8 cellular contexts compared by ENCODE assay signal in the genomic region with DNA sequence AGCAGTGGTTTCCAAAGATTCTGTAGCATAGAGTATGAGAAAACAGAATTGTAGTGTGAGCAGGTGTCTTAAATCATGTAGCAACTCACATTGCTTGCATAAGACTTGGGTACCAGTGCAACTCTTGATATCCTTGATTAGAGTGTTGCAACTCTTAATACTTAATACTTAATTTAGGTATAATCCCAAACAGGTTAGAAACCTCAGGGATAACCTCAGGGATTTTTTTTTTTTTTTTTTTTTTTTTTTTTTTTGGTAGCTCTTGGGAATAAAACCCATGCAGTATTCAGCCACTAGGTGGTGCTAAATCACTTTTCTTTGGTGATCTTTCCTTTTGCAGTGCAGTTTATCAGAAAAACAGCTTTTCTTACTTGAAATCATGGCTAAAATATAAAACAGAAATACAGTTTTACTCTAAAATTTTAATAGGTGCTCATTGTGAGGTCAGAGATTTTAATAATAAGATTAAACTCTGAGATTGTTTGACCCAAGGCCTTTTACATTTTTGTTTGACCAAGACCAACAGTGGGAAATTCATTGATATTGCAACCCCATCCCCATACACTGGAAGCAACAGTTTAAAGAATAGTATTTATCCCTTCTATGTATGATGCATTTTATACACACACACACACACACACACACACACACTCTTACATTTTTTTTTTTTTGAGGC. TPM values are rescaled to one million over a fixed set of nuclear protein-coding genes. Genes with fewer than 3 reads are reported as not detected.
DNase-seq lines count a peak whose midpoint lies in the region; ATAC-seq and TF ChIP-seq lines count a peak whose summit lies in the region.

No MANE protein-coding gene starts in this region.

- peaks cover 53% of the 10 kb centered on the region for H3K36me3 Mint-ChIP-seq in activated naive CD4-positive, alpha-beta T cell treated with anti-CD3 and anti-CD28 coated beads, Interleukin-2, amount 10 ng/mL, durations not matched to agents 7 days and 5 days

- peak; percentile 81 for TF ChIP-seq CTCF in RWPE1 (conservative IDR thresholded peaks at IDR 0.05; ENCODE audit: low read depth)

- no peak overlapping the region for H3K4me3 ChIP-seq in Karpas-422 (ENCODE audit: low read length)

- H4K20me1 ChIP-seq in Karpas-422 (ENCODE audit: insufficient read depth, low read depth, low read length): no peaks in the 10 kb centered on the region

- H3K27ac ChIP-seq in Karpas-422 (ENCODE audit: low read length) (no peak overlapping the region), RWPE1 (no peak overlapping the region)

- H3K9me2 ChIP-seq in Karpas-422 (replicated peaks; ENCODE audit: insufficient read depth, low read length): no peaks in the 10 kb centered on the region

- H3K9ac ChIP-seq in Karpas-422 (ENCODE audit: low read length): no peak overlapping the region

- no peak overlapping the region for H3K4me2 ChIP-seq in Karpas-422 (ENCODE audit: low read depth, low read length, poor library complexity, severe bottlenecking)

- no peak for ATAC-seq in GM21515 (IDR thresholded peaks at IDR 0.05; ENCODE audit: unreplicated experiment)

- peaks cover 4% of the 10 kb centered on the region; the same call in 1 of the 2 replicates for H3K36me3 ChIP-seq in Karpas-422 (ENCODE audit: insufficient read depth, low read length)

- H3K27ac Mint-ChIP-seq in activated naive CD4-positive, alpha-beta T cell treated with anti-CD3 and anti-CD28 coated beads, Interleukin-2, amount 10 ng/mL, durations not matched to agents 7 days and 5 days: no peak overlapping the region

- H3K27me3 Mint-ChIP-seq in activated naive CD4-positive, alpha-beta T cell treated with anti-CD3 and anti-CD28 coated beads, Interleukin-2, amount 10 ng/mL, durations not matched to agents 7 days and 5 days: no peaks in the 10 kb centered on the region

- H2AFZ ChIP-seq in Karpas-422 (ENCODE audit: low read length): no peak overlapping the region

- no peaks in the 10 kb centered on the region for H3K79me2 ChIP-seq in Karpas-422 (ENCODE audit: low read length)

- H3K9me3 Mint-ChIP-seq in activated naive CD4-positive, alpha-beta T cell treated with anti-CD3 and anti-CD28 coated beads, Interleukin-2, amount 10 ng/mL, durations not matched to agents 7 days and 5 days: no peaks in the 10 kb centered on the region

- intact Hi-C loops in posterior vena cava (cut with DNase I): loop anchor here in 1 of 2 donors (10.0 kb wide), 1 partner anchor 412 kb away; no protein-coding TSS in a partner anchor

- H3K27me3 ChIP-seq in Karpas-422 (ENCODE audit: low read length): no peaks in the 10 kb centered on the region

- H3K9me3 ChIP-seq in Karpas-422 (ENCODE audit: low read length): no peaks in the 10 kb centered on the region

- CTCF ChIA-PET in activated naive CD4-positive, alpha-beta T cell treated with anti-CD3 and anti-CD28 coated beads, Interleukin-2, amount 10 ng/mL, durations not matched to agents 7 days and 5 days (lab: Charles Lee): interaction anchor here (0.6 to 4.9 kb wide), 32 partner anchors 9 to 425 kb away, joined by 3 to 66 read pairs (median 4); partner anchors contain the start of gene LIX1
- CTCF ChIA-PET in RWPE1 (lab: Yijun Ruan, JAX): interaction anchor here (0.6 to 1.6 kb wide), 16 partner anchors 10 to 757 kb away, joined by 3 to 8 read pairs (median 3); no protein-coding TSS in a partner anchor

- DNase-seq in activated naive CD4-positive, alpha-beta T cell treated with anti-CD3 and anti-CD28 coated beads, Interleukin-2, amount 10 ng/mL, durations not matched to agents 7 days and 5 days: peak; percentile 41
- DNase-seq in activated naive CD4-positive, alpha-beta T cell treated with anti-CD3 and anti-CD28 coated beads, Interleukin-2, amount 50 U/mL, for 16 hours: no peak
- DNase-seq in Karpas-422 (peak; percentile 90), RWPE1 (ENCODE audit: low spot score) (peak; percentile 66), dermis blood vessel endothelial cell (peak; percentile 85), midbrain (lab: John Stamatoyannopoulos, UW) (peak; percentile 70), posterior vena cava (ENCODE audit: low spot score) (no peak)

- no peak overlapping the region for H3K4me3 Mint-ChIP-seq in activated naive CD4-positive, alpha-beta T cell treated with anti-CD3 and anti-CD28 coated beads, Interleukin-2, amount 10 ng/mL, durations not matched to agents 7 days and 5 days

- no peaks in the 10 kb centered on the region for H3K4me1 ChIP-seq in Karpas-422 (ENCODE audit: low read length)

- POLR2A ChIA-PET in RWPE1 (lab: Yijun Ruan, JAX; ENCODE audit: low non-redundant PET): interaction anchor here (0.6 kb wide), 2 partner anchors 24 to 361 kb away, joined by 3 read pairs; no protein-coding TSS in a partner anchor

- no peaks in the 10 kb centered on the region for H3K4me1 Mint-ChIP-seq in activated naive CD4-positive, alpha-beta T cell treated with anti-CD3 and anti-CD28 coated beads, Interleukin-2, amount 10 ng/mL, durations not matched to agents 7 days and 5 days

RNA-seq across cellular contexts. Expression of gene ERAP1, which starts 55.3 kb away (rescaled TPM):
- total RNA-seq in Karpas-422 (2014; rRNA removed; shearing (Covaris generic); ENCODE audit: low replicate concordance): 34.8 and 59.3 TPM in 2 replicates
- total RNA-seq in dermis blood vessel endothelial cell (63.6 and 117 TPM in 2 replicates), posterior vena cava (10 to 100 TPM; 31.8 to 44.6 TPM)

Comparison
In these comparisons a context has a peak if more than half of its experiments do, and no peak if none do; other contexts are left out.
1. DNase-seq: peak in activated naive CD4-positive, alpha-beta T cell treated with anti-CD3 and anti-CD28 coated beads, Interleukin-2, amount 10 ng/mL, durations not matched to agents 7 days and 5 days (single experiment), Karpas-422 (single experiment), RWPE1 (single experiment), dermis blood vessel endothelial cell (single experiment) and midbrain (single experiment); none in activated naive CD4-positive, alpha-beta T cell treated with anti-CD3 and anti-CD28 coated beads, Interleukin-2, amount 50 U/mL, for 16 hours (single experiment) and posterior vena cava (single experiment).